In the genomic region with DNA sequence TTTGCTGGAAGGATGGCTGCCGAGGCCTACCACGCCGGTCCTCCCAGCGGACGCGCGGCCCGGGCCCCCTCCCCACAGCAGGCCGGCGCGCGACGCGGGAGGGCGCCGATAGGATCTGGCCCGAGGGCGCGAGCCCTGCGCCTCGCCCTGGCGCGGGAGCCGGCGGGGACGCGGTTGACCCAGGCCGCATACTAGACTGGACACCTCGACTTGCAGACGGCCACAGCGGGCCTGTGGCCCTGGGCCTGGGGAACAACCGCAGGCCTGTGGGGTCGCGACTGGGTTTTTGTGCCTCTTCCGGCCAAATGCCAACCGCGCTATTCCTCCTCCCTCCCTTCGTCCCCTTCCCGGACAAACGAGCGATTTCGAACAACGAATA, we compare ENCODE assay signal across 1 cellular context.
TF ChIP-seq lines count a peak whose summit lies in the region.

No MANE protein-coding gene starts in this region.

TF ChIP-seq in HEK293, 187 proteins besides CTCF, POLR2A, EP300 and RAD21 (continued from another document):
- TF ChIP-seq, protein P1, sequence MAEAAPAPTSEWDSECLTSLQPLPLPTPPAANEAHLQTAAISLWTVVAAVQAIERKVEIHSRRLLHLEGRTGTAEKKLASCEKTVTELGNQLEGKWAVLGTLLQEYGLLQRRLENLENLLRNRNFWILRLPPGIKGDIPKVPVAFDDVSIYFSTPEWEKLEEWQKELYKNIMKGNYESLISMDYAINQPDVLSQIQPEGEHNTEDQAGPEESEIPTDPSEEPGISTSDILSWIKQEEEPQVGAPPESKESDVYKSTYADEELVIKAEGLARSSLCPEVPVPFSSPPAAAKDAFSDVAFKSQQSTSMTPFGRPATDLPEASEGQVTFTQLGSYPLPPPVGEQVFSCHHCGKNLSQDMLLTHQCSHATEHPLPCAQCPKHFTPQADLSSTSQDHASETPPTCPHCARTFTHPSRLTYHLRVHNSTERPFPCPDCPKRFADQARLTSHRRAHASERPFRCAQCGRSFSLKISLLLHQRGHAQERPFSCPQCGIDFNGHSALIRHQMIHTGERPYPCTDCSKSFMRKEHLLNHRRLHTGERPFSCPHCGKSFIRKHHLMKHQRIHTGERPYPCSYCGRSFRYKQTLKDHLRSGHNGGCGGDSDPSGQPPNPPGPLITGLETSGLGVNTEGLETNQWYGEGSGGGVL (tag by site-specific recombination; IDR thresholded peaks at IDR 0.05), result no peak
- TF ChIP-seq, protein P2, sequence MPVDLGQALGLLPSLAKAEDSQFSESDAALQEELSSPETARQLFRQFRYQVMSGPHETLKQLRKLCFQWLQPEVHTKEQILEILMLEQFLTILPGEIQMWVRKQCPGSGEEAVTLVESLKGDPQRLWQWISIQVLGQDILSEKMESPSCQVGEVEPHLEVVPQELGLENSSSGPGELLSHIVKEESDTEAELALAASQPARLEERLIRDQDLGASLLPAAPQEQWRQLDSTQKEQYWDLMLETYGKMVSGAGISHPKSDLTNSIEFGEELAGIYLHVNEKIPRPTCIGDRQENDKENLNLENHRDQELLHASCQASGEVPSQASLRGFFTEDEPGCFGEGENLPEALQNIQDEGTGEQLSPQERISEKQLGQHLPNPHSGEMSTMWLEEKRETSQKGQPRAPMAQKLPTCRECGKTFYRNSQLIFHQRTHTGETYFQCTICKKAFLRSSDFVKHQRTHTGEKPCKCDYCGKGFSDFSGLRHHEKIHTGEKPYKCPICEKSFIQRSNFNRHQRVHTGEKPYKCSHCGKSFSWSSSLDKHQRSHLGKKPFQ (tag by site-specific recombination; IDR thresholded peaks at IDR 0.05), result no peak
- TF ChIP-seq ZNF221 (tag by site-specific recombination; IDR thresholded peaks at IDR 0.05; ENCODE audit: borderline replicate concordance) (no peak), ZNF248 (tag by site-specific recombination; IDR thresholded peaks at IDR 0.05) (no peak), ZNF121 (tag by site-specific recombination; IDR thresholded peaks at IDR 0.05) (no peak), ZNF302 (tag by site-specific recombination; IDR thresholded peaks at IDR 0.05; ENCODE audit: low read depth) (no peak)
